Comparison of ENCODE assay signal across 17 cellular contexts in genomic region chr4:1408418-1408817, GRCh38. TPM values are rescaled to one million over a fixed set of nuclear protein-coding genes. Genes with fewer than 3 reads are reported as not detected.
DNase-seq lines count a peak whose midpoint lies in the region; ATAC-seq and TF ChIP-seq lines count a peak whose summit lies in the region.
"Had no signal": no experiment of that assay in that cellular context is flagged by ENCODE, and none has a peak within 500 bp of the region (broad histone marks: within the 10 kb centered on the region; RNA-seq: fewer than 3 reads in every experiment).

No MANE protein-coding gene starts in this region.

- ATAC-seq in gastroesophageal sphincter = no peak
- ATAC-seq: activated T-helper 17 cell treated with anti-CD3 and anti-CD28 coated beads, Interleukin-2, amount 50 U/mL, for 72 hours had no signal

- TF ChIP-seq EP300 in gastroesophageal sphincter (IDR thresholded peaks at IDR 0.05) = no peak

- H3K9me3 Mint-ChIP-seq in activated naive CD4-positive, alpha-beta T cell treated with anti-CD3 and anti-CD28 coated beads, Interleukin-2, amount 10 ng/mL, durations not matched to agents 7 days and 5 days = peaks cover 2% of the 10 kb centered on the region
- H3K9me3 Mint-ChIP-seq: activated T-helper 17 cell treated with anti-CD3 and anti-CD28 coated beads, Interleukin-2, amount 50 U/mL, for 72 hours had no signal

- no peak for DNase-seq in activated naive CD4-positive, alpha-beta T cell treated with anti-CD3 and anti-CD28 coated beads, Interleukin-2, amount 10 ng/mL, durations not matched to agents 7 days and 5 days
- DNase-seq in activated naive CD4-positive, alpha-beta T cell (lab: John Stamatoyannopoulos, UW) = no peak
- DNase-seq in HFF-Myc (ENCODE audit: extremely low read depth, low read depth) (no peak), ecto neural progenitor cell (ENCODE audit: low spot score) (peak; percentile 52), retinal pigment epithelial cell (ENCODE audit: low read depth) (no peak), GDM1 (lab: John Stamatoyannopoulos, UW) (no peak), NCI-H526 treated with DMSO at 0.1 percent for 48 hours (lab: John Stamatoyannopoulos, UW) (no peak)
- DNase-seq: CD4-positive, alpha-beta memory T cell; NCI-H2227 treated with DMSO at 0.1 percent for 48 hours; stimulated activated CD4-positive, alpha-beta T cell treated with anti-CD3 and anti-CD28 coated beads, Interleukin-4, amount 100 ng/mL, for 4 hours had no signal

- peaks cover 2% of the 10 kb centered on the region for H3K4me1 Mint-ChIP-seq in activated naive CD4-positive, alpha-beta T cell treated with anti-CD3 and anti-CD28 coated beads, Interleukin-2, amount 10 ng/mL, durations not matched to agents 7 days and 5 days
- H3K4me1 Mint-ChIP-seq: activated T-helper 17 cell treated with anti-CD3 and anti-CD28 coated beads, Interleukin-2, amount 50 U/mL, for 72 hours had no signal

- peaks cover 96% of the 10 kb centered on the region for H3K27me3 Mint-ChIP-seq in activated naive CD4-positive, alpha-beta T cell treated with anti-CD3 and anti-CD28 coated beads, Interleukin-2, amount 10 ng/mL, durations not matched to agents 7 days and 5 days

- H3K36me3 Mint-ChIP-seq in activated naive CD4-positive, alpha-beta T cell treated with anti-CD3 and anti-CD28 coated beads, Interleukin-2, amount 10 ng/mL, durations not matched to agents 7 days and 5 days = peaks cover 7% of the 10 kb centered on the region
- H3K36me3 Mint-ChIP-seq: CD4-positive, alpha-beta memory T cell had no signal

- WGBS in gastroesophageal sphincter (ENCODE audit: low coverage in 1 of 2), 2 donors = 8 to 13% methylated on average over 6 to 9 of the region's 22 CpGs

- no peaks in the 10 kb centered on the region for H3K36me3 ChIP-seq in gastroesophageal sphincter
- H3K36me3 ChIP-seq: cardiac muscle cell, esophagus muscularis mucosa had no signal

- H3K27me3 ChIP-seq in gastroesophageal sphincter = peaks cover 100% of the 10 kb centered on the region

- CTCF ChIA-PET in activated naive CD4-positive, alpha-beta T cell treated with anti-CD3 and anti-CD28 coated beads, Interleukin-2, amount 10 ng/mL, durations not matched to agents 7 days and 5 days (lab: Charles Lee) = no interaction called here

- H3K4me3 ChIP-seq in HFF-Myc (replicated peaks; ENCODE audit: low read depth, low read length) (no peak overlapping the region), retinal pigment epithelial cell (ENCODE audit: low read length) (no peak overlapping the region), gastroesophageal sphincter (no peak overlapping the region)
- H3K4me3 ChIP-seq: cardiac muscle cell, esophagus muscularis mucosa had no signal

- H3K9me3 ChIP-seq in gastroesophageal sphincter = no peaks in the 10 kb centered on the region
- H3K9me3 ChIP-seq: esophagus muscularis mucosa had no signal

- TF ChIP-seq POLR2A in gastroesophageal sphincter (IDR thresholded peaks at IDR 0.05) = no peak

- H3K27ac Mint-ChIP-seq in activated naive CD4-positive, alpha-beta T cell treated with anti-CD3 and anti-CD28 coated beads, Interleukin-2, amount 10 ng/mL, durations not matched to agents 7 days and 5 days = peak overlapping the region; percentile 52
- H3K27ac Mint-ChIP-seq: activated T-helper 17 cell treated with anti-CD3 and anti-CD28 coated beads, Interleukin-2, amount 50 U/mL, for 72 hours had no signal

- H3K4me3 Mint-ChIP-seq in activated naive CD4-positive, alpha-beta T cell treated with anti-CD3 and anti-CD28 coated beads, Interleukin-2, amount 10 ng/mL, durations not matched to agents 7 days and 5 days = peak overlapping the region; percentile 51
- H3K4me3 Mint-ChIP-seq: activated T-helper 17 cell treated with anti-CD3 and anti-CD28 coated beads, Interleukin-2, amount 50 U/mL, for 72 hours had no signal

- peak; percentile 8 for TF ChIP-seq CTCF in HFF-Myc (IDR thresholded peaks at IDR 0.05; ENCODE audit: low read depth, low read length, missing control alignments)
- TF ChIP-seq CTCF in retinal pigment epithelial cell (conservative IDR thresholded peaks at IDR 0.05; ENCODE audit: low read depth, low read length) = peak; percentile 11
- TF ChIP-seq CTCF in gastroesophageal sphincter (IDR thresholded peaks at IDR 0.05) = no peak

- no peak overlapping the region for H3K27ac ChIP-seq in gastroesophageal sphincter
- H3K27ac ChIP-seq: cardiac muscle cell, esophagus muscularis mucosa, HL-60 had no signal

- peaks cover 0 to 50% (median 0%) of the 10 kb centered on the region in 3 donors for H3K4me1 ChIP-seq in gastroesophageal sphincter

RNA-seq across cellular contexts. Expression of gene NKX1-1, which starts 2.2 kb away (rescaled TPM):
- total RNA-seq in gastroesophageal sphincter = not detected
- total RNA-seq: activated T-helper 17 cell treated with anti-CD3 and anti-CD28 coated beads, Interleukin-2, amount 50 U/mL, for 72 hours; cardiac muscle cell; CD4-positive, alpha-beta memory T cell; esophagus muscularis mucosa; mononuclear cell; renal cortical epithelial cell had no signal

Comparison
In these comparisons a context has a peak if more than half of its experiments do, and no peak if none do; other contexts are left out.
1. CTCF ChIP-seq: peak in HFF-Myc (single experiment) and retinal pigment epithelial cell (single experiment); none in gastroesophageal sphincter (0 of 4).